ENCODE assay signal across 9 cellular contexts in the genomic region with DNA sequence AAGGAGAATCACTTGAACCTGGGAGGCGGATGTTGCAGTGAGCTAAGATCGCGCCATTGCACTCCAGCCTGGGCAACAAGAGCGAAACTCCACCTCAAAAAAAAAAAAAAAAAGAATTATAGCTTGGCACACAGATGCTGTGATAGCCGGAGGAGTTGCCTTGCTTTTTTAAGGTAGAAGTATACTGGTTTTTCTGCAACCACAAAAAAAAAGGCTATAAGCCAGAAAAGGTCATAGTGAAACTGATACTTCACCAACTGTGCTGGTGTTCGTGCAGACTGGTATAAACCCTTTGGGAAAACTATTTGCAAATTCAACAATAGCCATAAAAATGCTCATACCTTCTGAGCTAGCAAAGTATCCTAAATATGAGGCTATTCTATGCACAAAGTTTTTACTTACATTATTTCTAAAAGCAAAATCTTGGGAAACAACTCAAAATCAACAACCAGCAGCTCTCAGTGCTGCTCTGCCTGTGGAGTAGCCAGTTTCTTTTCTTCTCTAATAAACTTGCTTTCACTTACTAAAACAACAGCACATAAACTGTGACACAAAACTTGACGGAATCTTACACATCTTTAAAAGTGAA. TPM values are rescaled to one million over a fixed set of nuclear protein-coding genes. Genes with fewer than 3 reads are reported as not detected.
DNase-seq lines count a peak whose midpoint lies in the region; ATAC-seq and TF ChIP-seq lines count a peak whose summit lies in the region.
"Had no signal": no experiment of that assay in that cellular context is flagged by ENCODE, and none has a peak within 500 bp of the region (broad histone marks: within the 10 kb centered on the region; RNA-seq: fewer than 3 reads in every experiment).

No MANE protein-coding gene starts in this region.

- peaks cover 3 to 7% of the 10 kb centered on the region in 2 donors for H3K36me3 Mint-ChIP-seq in CD14-positive monocyte

- peak overlapping the region; percentile 56 for H3K4me3 ChIP-seq in effector memory CD4-positive, alpha-beta T cell (ENCODE audit: insufficient read depth, low read depth, low read length, poor library complexity, severe bottlenecking)

- DNase-seq in CD14-positive monocyte (ENCODE audit: low spot score) (no peak), NCI-H748 (lab: John Stamatoyannopoulos, UW; ENCODE audit: unreplicated experiment) (no peak), KG1 (lab: John Stamatoyannopoulos, UW) (no peak), Ammon's horn (ENCODE audit: low spot score) (no peak), SIG-M5 treated with dmso at 0.1 percent for 504 hours (lab: John Stamatoyannopoulos, UW; ENCODE audit: unreplicated experiment) (no peak)
- DNase-seq in effector memory CD4-positive, alpha-beta T cell, result no peak
- DNase-seq: esophagus squamous epithelium had no signal

- H3K36me3 ChIP-seq in effector memory CD4-positive, alpha-beta T cell (ENCODE audit: control insufficient read depth, insufficient read depth, low read length), result no peaks in the 10 kb centered on the region
- H3K36me3 ChIP-seq: esophagus squamous epithelium had no signal

- H3K4me3 Mint-ChIP-seq in CD14-positive monocyte, result peak overlapping the region; percentile 60 to 75

- no peak for TF ChIP-seq CTCF in CD14-positive monocyte (IDR thresholded peaks at IDR 0.05)

- peaks cover 3% of the 10 kb centered on the region for H3K4me1 ChIP-seq in effector memory CD4-positive, alpha-beta T cell (ENCODE audit: control insufficient read depth, insufficient read depth, low read length, poor library complexity, severe bottlenecking)

- H3K27ac ChIP-seq in effector memory CD4-positive, alpha-beta T cell (ENCODE audit: insufficient read depth, low read length, poor library complexity, severe bottlenecking), result peak overlapping the region; percentile 36

- intact Hi-C loops in CD14-positive monocyte (cut with micrococcal nuclease), result no loop called here

- H3K4me1 Mint-ChIP-seq in CD14-positive monocyte, result peaks cover 50% of the 10 kb centered on the region

- no peaks in the 10 kb centered on the region for H3K9me3 ChIP-seq in effector memory CD4-positive, alpha-beta T cell (ENCODE audit: control insufficient read depth, low read length)
- H3K9me3 ChIP-seq: esophagus squamous epithelium had no signal

- no peaks in the 10 kb centered on the region for H3K9me3 Mint-ChIP-seq in CD14-positive monocyte

- ATAC-seq in GM19395 (IDR thresholded peaks at IDR 0.05; ENCODE audit: unreplicated experiment) (peak; percentile 49), HG03457 (IDR thresholded peaks at IDR 0.05; ENCODE audit: unreplicated experiment) (peak; percentile 47)

- no peaks in the 10 kb centered on the region for H3K27me3 Mint-ChIP-seq in CD14-positive monocyte (ENCODE audit: low read depth in 3 of 3)

- H3K27me3 ChIP-seq in effector memory CD4-positive, alpha-beta T cell (replicated peaks; ENCODE audit: control insufficient read depth, insufficient read depth, low read length, poor library complexity, severe bottlenecking), result no peaks in the 10 kb centered on the region
- H3K27me3 ChIP-seq: esophagus squamous epithelium had no signal

- peak overlapping the region in 6 of 7 donors; percentile 13 to 91 (median 34) for H3K27ac Mint-ChIP-seq in CD14-positive monocyte

RNA-seq across cellular contexts. Expression of a gene that starts 44.0 kb away (rescaled TPM):
- polyA plus RNA-seq in CD14-positive monocyte, result 1 to 10 TPM; 2.4 to 2.7 TPM
